ENCODE assay signal across 8 cellular contexts in genomic region chr1:151459331-151460046, GRCh38. TPM values are rescaled to one million over a fixed set of nuclear protein-coding genes. Genes with fewer than 3 reads are reported as not detected.
DNase-seq lines count a peak whose midpoint lies in the region; ATAC-seq, FAIRE-seq and TF ChIP-seq lines count a peak whose summit lies in the region.

Gene POGZ (minus strand): TSS chr1:151459494. CDS start chr1:151442204, 17,290 bp downstream.

- H3K4me1 Mint-ChIP-seq in central memory CD8-positive, alpha-beta T cell, result peaks cover 18% of the 10 kb centered on the region

- H3K4me3 ChIP-seq in A549, result peak within 1 kb of the TSS; percentile 59

- CTCF ChIA-PET in A549 (lab: Yijun Ruan, JAX), result interaction anchor here (0.7 to 1.7 kb wide), 4 partner anchors 15 to 233 kb away, joined by 3 read pairs; no protein-coding TSS in a partner anchor

- TF ChIP-seq POLR2A in A549 (IDR thresholded peaks at IDR 0.05; ENCODE audit: low read length), result peak; percentile 30; the same call in 1 of the 2 replicates
- peak; percentile 70 for TF ChIP-seq POLR2A in GM18951 (IDR thresholded peaks at IDR 0.05; ENCODE audit: extremely low read depth, insufficient read depth, insufficient read length)

- H3K4me1 ChIP-seq in A549, result peaks cover 29% of the 10 kb centered on the region

- no peaks in the 10 kb centered on the region for H3K9me3 Mint-ChIP-seq in central memory CD8-positive, alpha-beta T cell

- FAIRE-seq in A549 (lab: Jason Lieb, UNC), result no peak

- DNase-seq in A549 (ENCODE audit: low read depth in 1 of 2, low spot score in 1 of 2) (peak; percentile 95 to 99), NCI-H460 (ENCODE audit: extremely low read depth, low read depth) (peak; percentile 95), iris pigment epithelial cell (ENCODE audit: low read depth) (peak; percentile 99)
- peak; percentile 85 to 90 for DNase-seq in central memory CD8-positive, alpha-beta T cell (ENCODE audit: low spot score in 2 of 2)
- peak; percentile 93 to 94 for DNase-seq in stimulated activated CD4-positive, alpha-beta T cell treated with anti-CD3 and anti-CD28 coated beads, Interleukin-12 subunit alpha, Interleukin-12 subunit beta, amount 100 ng/mL, for 24 hours (ENCODE audit: low read depth in 2 of 2)

- peaks cover 30% of the 10 kb centered on the region for H3K27me3 Mint-ChIP-seq in central memory CD8-positive, alpha-beta T cell

- peaks cover 12% of the 10 kb centered on the region for H3K36me3 Mint-ChIP-seq in central memory CD8-positive, alpha-beta T cell (ENCODE audit: insufficient read depth)

- H3K4me2 ChIP-seq in A549, result peak within 1 kb of the TSS; percentile 70

- 27% methylated on average over 16 of the region's 30 CpGs for WGBS in A549 (ENCODE audit: missing lambda C conversion rate)

- H3K4me3 Mint-ChIP-seq in central memory CD8-positive, alpha-beta T cell, result peak within 1 kb of the TSS; percentile 87

- TF ChIP-seq CTCF in A549 (IDR thresholded peaks at IDR 0.05), result no peak

- ATAC-seq in A549 (peak; percentile 88 to 91), HG03280 (IDR thresholded peaks at IDR 0.05; ENCODE audit: unreplicated experiment) (peak; percentile 68)
- peak; percentile 72 to 77 for ATAC-seq in activated CD4-positive, CD25-positive, alpha-beta regulatory T cell treated with anti-CD3 and anti-CD28 coated beads, Interleukin-2, amount 50 U/mL, for 24 hours
- peak; percentile 70 for ATAC-seq in central memory CD8-positive, alpha-beta T cell (replicated peaks; ENCODE audit: extremely low read depth, poor library complexity, severe bottlenecking)

- peak within 1 kb of the TSS; percentile 97 to 98 for H3K27ac ChIP-seq in A549

- TF ChIP-seq EP300 in A549 (IDR thresholded peaks at IDR 0.05), result no peak; a peak in 1 of 5 replicates

- in situ Hi-C loops in GM18951 (cut with MboI; ENCODE audit: low sequenced_read_pairs, unreplicated experiment), result no loop called here

- TF ChIP-seq RAD21 in A549 (conservative IDR thresholded peaks at IDR 0.05 in 1 of 2, IDR thresholded peaks at IDR 0.05 in 1 of 2), result no peak

- no peaks in the 10 kb centered on the region for H3K9me3 ChIP-seq in A549

- POLR2A ChIA-PET in A549 (lab: Yijun Ruan, JAX), result interaction anchor here (0.6 to 1.8 kb wide), 11 partner anchors 15 to 886 kb away, joined by 3 to 15 read pairs (median 5); partner anchors contain the start of genes CGN, MRPL9 and TUFT1

- H3K27ac Mint-ChIP-seq in central memory CD8-positive, alpha-beta T cell (ENCODE audit: low read depth), result peak within 1 kb of the TSS; percentile 94

TF ChIP-seq in A549, 52 proteins besides CTCF, POLR2A, EP300 and RAD21:
- TF ChIP-seq PBX3 (IDR thresholded peaks at IDR 0.05) (peak; percentile 94), RCOR1 (IDR thresholded peaks at IDR 0.05; ENCODE audit: low read depth, low read length) (no peak), MYC (IDR thresholded peaks at IDR 0.05; ENCODE audit: borderline replicate concordance, low read length) (0 out of 2 replicates have a peak, but pooled peaks have one; percentile 43), RARB (CRISPR knock-in tag; IDR thresholded peaks at IDR 0.05) (no peak), GATA3 (IDR thresholded peaks at IDR 0.05; ENCODE audit: borderline replicate concordance) (0 out of 2 replicates have a peak, but pooled peaks have one; percentile 17), ZNF302 (CRISPR knock-in tag; IDR thresholded peaks at IDR 0.05) (peak; percentile 67; the same call in 1 of the 2 replicates), ZSCAN20 (CRISPR knock-in tag; IDR thresholded peaks at IDR 0.05) (peak; percentile 63; the same call in 1 of the 2 replicates), ELK1 (IDR thresholded peaks at IDR 0.05; ENCODE audit: low read depth, low read length) (peak; percentile 69; the same call in 1 of the 2 replicates), RFX5 (IDR thresholded peaks at IDR 0.05) (0 out of 2 replicates have a peak, but pooled peaks have one; percentile 28), CEBPB (IDR thresholded peaks at IDR 0.05) (no peak), HOXB5 (CRISPR knock-in tag; IDR thresholded peaks at IDR 0.05) (peak; percentile 78; the same call in 1 of the 2 replicates), MAX (IDR thresholded peaks at IDR 0.05) (peak; percentile 67), PHF8 (IDR thresholded peaks at IDR 0.05; ENCODE audit: borderline replicate concordance, low read depth) (no peak), BCL3 (IDR thresholded peaks at IDR 0.05) (0 out of 3 replicates have a peak, but pooled peaks have one; percentile 56), ATOH8 (CRISPR knock-in tag; IDR thresholded peaks at IDR 0.05; ENCODE audit: low read depth) (peak; percentile 71; the same call in 1 of the 2 replicates), HDAC2 (IDR thresholded peaks at IDR 0.05) (no peak), EHF (CRISPR knock-in tag; IDR thresholded peaks at IDR 0.05) (peak; percentile 82; the same call in 1 of the 2 replicates), JUN (IDR thresholded peaks at IDR 0.05) (peak in 1 of 2 experiments; percentile 88), NPAS2 (CRISPR knock-in tag; IDR thresholded peaks at IDR 0.05; ENCODE audit: borderline replicate concordance) (no peak; the same call in 1 of the 2 replicates), HOXA7 (CRISPR knock-in tag; IDR thresholded peaks at IDR 0.05) (peak; percentile 65; the same call in 1 of the 2 replicates), BHLHE40 (IDR thresholded peaks at IDR 0.05; ENCODE audit: low read depth, low read length) (no peak), FOXS1 (CRISPR knock-in tag; IDR thresholded peaks at IDR 0.05) (peak; percentile 59; the same call in 1 of the 2 replicates), TP53 (CRISPR knock-in tag; IDR thresholded peaks at IDR 0.05) (0 out of 2 replicates have a peak, but pooled peaks have one; percentile 40), HEYL (CRISPR knock-in tag; IDR thresholded peaks at IDR 0.05) (0 out of 2 replicates have a peak, but pooled peaks have one; percentile 53), E2F6 (IDR thresholded peaks at IDR 0.05; ENCODE audit: borderline replicate concordance, low read depth) (peak; percentile 63), CHD2 (IDR thresholded peaks at IDR 0.05; ENCODE audit: low read length, partially characterized antibody) (peak; percentile 81), EHMT2 (IDR thresholded peaks at IDR 0.05; ENCODE audit: low read depth) (peak; percentile 89), HOXB13 (CRISPR knock-in tag; IDR thresholded peaks at IDR 0.05; ENCODE audit: low read depth) (peak; percentile 77; the same call in 1 of the 2 replicates)
TF ChIP-seq in A549: peak in this region for 21.

RNA-seq across cellular contexts. Expression of gene POGZ, which starts in this region (rescaled TPM):
- polyA plus RNA-seq in A549 (2011; rRNA removed) (44.1 and 64.0 TPM in 2 replicates), A549 (2017; fragmentation: RNase III; extraction: RNeasy Plus Mini Kit Qiagen cat#74134 plus additional on column Dnase treatment) (20.8 to 22.0 TPM (median 21.9 TPM) in 3 replicates)
- 16.6 and 17.8 TPM in 2 replicates for polyA plus RNA-seq in A549 (2012; cell fraction: cytosol; rRNA removed)
- polyA plus RNA-seq in A549 (2012; cell fraction: nucleus; rRNA removed), result 45.4 and 60.9 TPM in 2 replicates
- 112 and 141 TPM in 2 replicates for polyA minus RNA-seq in A549 (2011; rRNA and poly(A)+ RNA removed)
- total RNA-seq in NCI-H460 (2014; rRNA removed; shearing (Covaris generic)), result 27.3 and 34.5 TPM in 2 replicates
- 33.6 and 46.8 TPM in 2 replicates for polyA plus RNA-seq in NCI-H460 (2014; cell fraction: nucleus; rRNA removed)

Comparison
In these comparisons a context has a peak if more than half of its experiments do, and no peak if none do; other contexts are left out.
1. Peak in every context shown above with its lines: DNase-seq, ATAC-seq, H3K4me3 ChIP-seq and H3K27ac ChIP-seq.